1 cellular context compared by ENCODE assay signal in the genomic region with DNA sequence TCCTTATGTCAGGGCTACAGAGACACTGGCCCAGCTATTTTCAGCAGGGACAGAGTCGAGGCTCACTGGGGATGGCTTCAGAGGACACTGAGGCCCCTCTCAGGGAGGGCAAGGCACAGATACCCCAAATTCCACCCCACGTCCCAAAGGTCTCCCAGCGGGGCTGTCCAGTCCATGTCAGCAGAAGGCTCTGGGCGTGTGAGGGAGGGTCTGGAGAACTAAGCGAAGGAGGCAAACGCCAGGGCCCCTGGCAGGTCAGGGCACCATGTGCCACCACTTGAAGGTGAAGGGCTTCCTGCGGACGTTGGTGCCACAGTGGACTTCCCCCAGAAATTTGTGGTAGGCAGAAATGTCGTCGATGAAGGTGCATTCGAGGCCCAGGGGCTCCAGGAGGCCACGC.
TF ChIP-seq lines count a peak whose summit lies in the region.

No MANE protein-coding gene starts in this region.

TF ChIP-seq in K562, 482 proteins besides CTCF, POLR2A, EP300 and RAD21:
- TF ChIP-seq HDAC6 (IDR thresholded peaks at IDR 0.05; ENCODE audit: low read depth, low read length) (0 out of 2 replicates have a peak, but pooled peaks have one; percentile 32), RBM15 (IDR thresholded peaks at IDR 0.05; ENCODE audit: insufficient read depth, low read length) (no peak)
